ENCODE assay signal across 9 cellular contexts in genomic region chr18:43116699-43117294, GRCh38. TPM values are rescaled to one million over a fixed set of nuclear protein-coding genes. Genes with fewer than 3 reads are reported as not detected.
"Had no signal": no experiment of that assay in that cellular context is flagged by ENCODE, and none has a peak within 500 bp of the region (broad histone marks: within the 10 kb centered on the region; RNA-seq: fewer than 3 reads in every experiment).

No MANE protein-coding gene starts in this region.

- DNase-seq: H9, HCEC 1CT, KBM-7 had no signal

- H3K4me3 ChIP-seq: GM23338 had no signal

- FAIRE-seq: H1, H54, HepG2 had no signal

- ATAC-seq: GM23338, HepG2 had no signal

- H3K27ac ChIP-seq: HL-60 had no signal

RNA-seq across cellular contexts. Expression of gene RIT2, which starts 1.3 kb away (rescaled TPM):
- total RNA-seq: HepG2, HT1080 had no signal
